In genomic region chr20:57325632-57326356, GRCh38 we compare ENCODE assay signal across 20 cellular contexts. TPM values are rescaled to one million over a fixed set of nuclear protein-coding genes. Genes with fewer than 3 reads are reported as not detected.
"Had no signal": no experiment of that assay in that cellular context is flagged by ENCODE, and none has a peak within 500 bp of the region (broad histone marks: within the 10 kb centered on the region; RNA-seq: fewer than 3 reads in every experiment).

No MANE protein-coding gene starts in this region.

- H3K36me3 ChIP-seq: prostate gland, upper lobe of right lung had no signal

- H3K4me1 ChIP-seq: prostate gland, upper lobe of right lung had no signal

- H3K4me1 Mint-ChIP-seq: activated CD4-positive, alpha-beta memory T cell treated with anti-CD3 and anti-CD28 coated beads, Interleukin-2, amount 10 ng/mL, durations not matched to agents 7 days and 5 days; activated T-helper 17 cell treated with anti-CD3 and anti-CD28 coated beads, Interleukin-2, amount 50 U/mL, for 72 hours had no signal

- H3K4me3 ChIP-seq: dorsolateral prefrontal cortex, prostate gland, upper lobe of right lung had no signal

- DNase-seq: activated CD4-positive, alpha-beta memory T cell treated with anti-CD3 and anti-CD28 coated beads, Interleukin-2, amount 10 ng/mL, durations not matched to agents 7 days and 5 days; activated CD4-positive, alpha-beta T cell treated with anti-CD3 and anti-CD28 coated beads for 4 hours; activated naive CD4-positive, alpha-beta T cell treated with Interleukin-2 at 50 U/mL for 16 hours; activated T-cell treated with anti-CD3 and anti-CD28 coated beads for 4 hours; dorsolateral prefrontal cortex; hypothalamus; occipital lobe; stimulated activated naive CD8-positive, alpha-beta T cell treated with anti-CD3 and anti-CD28 coated beads, Interleukin-15, Interleukin-2, amounts not matched to agents 100 U/mL and 50 U/mL, for 24 hours; T-helper 17 cell; upper lobe of right lung had no signal

- H3K4me3 Mint-ChIP-seq: activated CD4-positive, alpha-beta memory T cell treated with anti-CD3 and anti-CD28 coated beads, Interleukin-2, amount 10 ng/mL, durations not matched to agents 7 days and 5 days; activated T-helper 17 cell treated with anti-CD3 and anti-CD28 coated beads, Interleukin-2, amount 50 U/mL, for 72 hours; endodermal cell; natural killer cell treated with Interleukin-12 subunit alpha and Interleukin-12 subunit beta and Interleukin-15 and Interleukin-18, amount 100 ng/mL, for 72 hours; T-helper 17 cell; WTC11 had no signal

- ATAC-seq: activated T-helper 17 cell treated with anti-CD3 and anti-CD28 coated beads, Interleukin-2, amount 50 U/mL, for 72 hours; natural killer cell treated with Interleukin-12 subunit alpha and Interleukin-12 subunit beta and Interleukin-15 and Interleukin-18, amount 100 ng/mL, for 72 hours; stimulated activated naive CD8-positive, alpha-beta T cell treated with anti-CD3 and anti-CD28 coated beads, Interleukin-15, Interleukin-2, amounts not matched to agents 100 U/mL and 50 U/mL, for 24 hours; T-helper 17 cell had no signal

- H3K9me3 ChIP-seq: prostate gland, upper lobe of right lung had no signal

- H3K36me3 Mint-ChIP-seq: natural killer cell treated with Interleukin-12 subunit alpha and Interleukin-12 subunit beta and Interleukin-15 and Interleukin-18, amount 100 ng/mL, for 72 hours; WTC11 had no signal

- H3K27ac Mint-ChIP-seq: activated CD4-positive, alpha-beta memory T cell treated with anti-CD3 and anti-CD28 coated beads, Interleukin-2, amount 10 ng/mL, durations not matched to agents 7 days and 5 days; activated T-helper 17 cell treated with anti-CD3 and anti-CD28 coated beads, Interleukin-2, amount 50 U/mL, for 72 hours; endodermal cell; natural killer cell treated with Interleukin-12 subunit alpha and Interleukin-12 subunit beta and Interleukin-15 and Interleukin-18, amount 100 ng/mL, for 72 hours; T-helper 17 cell; WTC11 had no signal

- H3K9me3 Mint-ChIP-seq: activated CD4-positive, alpha-beta memory T cell treated with anti-CD3 and anti-CD28 coated beads, Interleukin-2, amount 10 ng/mL, durations not matched to agents 7 days and 5 days; endodermal cell; natural killer cell treated with Interleukin-12 subunit alpha and Interleukin-12 subunit beta and Interleukin-15 and Interleukin-18, amount 100 ng/mL, for 72 hours; WTC11 had no signal

- H3K27ac ChIP-seq: dorsolateral prefrontal cortex, prostate gland, upper lobe of right lung had no signal

RNA-seq across cellular contexts. Expression of gene SPO11, which starts 3.8 kb away (rescaled TPM):
- total RNA-seq: activated CD4-positive, alpha-beta memory T cell treated with anti-CD3 and anti-CD28 coated beads, Interleukin-2, amount 10 ng/mL, durations not matched to agents 7 days and 5 days; activated T-helper 17 cell treated with anti-CD3 and anti-CD28 coated beads, Interleukin-2, amount 50 U/mL, for 72 hours; astrocyte; dorsolateral prefrontal cortex; endodermal cell; epithelial cell of proximal tubule; kidney epithelial cell; liver; natural killer cell treated with Interleukin-12 subunit alpha and Interleukin-12 subunit beta and Interleukin-15 and Interleukin-18, amount 100 ng/mL, for 72 hours; occipital lobe; T-helper 17 cell; temporal lobe; upper lobe of right lung; WTC11 had no signal
- polyA plus RNA-seq: liver had no signal

RNA-seq across cellular contexts. Expression of gene BMP7, which starts 59.4 kb away (rescaled TPM):
- total RNA-seq: activated CD4-positive, alpha-beta memory T cell treated with anti-CD3 and anti-CD28 coated beads, Interleukin-2, amount 10 ng/mL, durations not matched to agents 7 days and 5 days; activated T-helper 17 cell treated with anti-CD3 and anti-CD28 coated beads, Interleukin-2, amount 50 U/mL, for 72 hours; liver; natural killer cell treated with Interleukin-12 subunit alpha and Interleukin-12 subunit beta and Interleukin-15 and Interleukin-18, amount 100 ng/mL, for 72 hours; T-helper 17 cell had no signal
- polyA plus RNA-seq: liver had no signal
